Comparison of ENCODE assay signal across 18 cellular contexts in the genomic region with DNA sequence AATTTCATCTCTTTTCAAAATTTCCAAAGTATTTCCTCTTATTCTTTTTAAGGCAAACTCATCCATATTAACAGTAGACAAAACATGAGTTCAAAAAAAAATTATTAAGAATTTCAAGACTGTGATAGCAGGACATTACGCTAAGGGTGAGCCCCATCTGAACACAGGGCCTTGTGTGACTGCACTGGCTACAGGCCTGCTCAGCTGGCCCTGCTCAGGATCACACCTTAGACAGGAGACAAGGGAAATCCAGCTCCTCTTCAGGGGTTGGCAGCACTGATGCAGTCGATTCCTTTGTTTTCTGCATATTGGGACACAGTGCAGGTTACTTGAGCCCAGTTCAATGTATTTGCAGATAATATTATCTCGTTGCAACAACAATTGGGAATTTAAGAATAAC.
DNase-seq lines count a peak whose midpoint lies in the region; ATAC-seq, FAIRE-seq and TF ChIP-seq lines count a peak whose summit lies in the region.
"Had no signal": no experiment of that assay in that cellular context is flagged by ENCODE, and none has a peak within 500 bp of the region (broad histone marks: within the 10 kb centered on the region; RNA-seq: fewer than 3 reads in every experiment).

No MANE protein-coding gene starts in this region.

- no peaks in the 10 kb centered on the region for H3K27me3 ChIP-seq in endothelial cell of umbilical vein (ENCODE audit: control insufficient read depth in 2 of 2, insufficient read depth in 2 of 2, low read length in 2 of 2)
- H3K27me3 ChIP-seq: BLaER1 had no signal

- H4K20me1 ChIP-seq in endothelial cell of umbilical vein (replicated peaks; ENCODE audit: control insufficient read depth, extremely low read depth, insufficient read depth, low read length) = no peaks in the 10 kb centered on the region
- H4K20me1 ChIP-seq: BLaER1 had no signal

- no TSS peak for BruUV-seq in endothelial cell of umbilical vein (replicated peaks; lab: Mats Ljungman, UMichigan)

- dilution Hi-C loops in endothelial cell of umbilical vein (cut with MboI; ENCODE audit: extremely low pct_ligation_motif_present, low sequenced_read_pairs) = no loop called here

- H3K4me2 ChIP-seq in endothelial cell of umbilical vein (ENCODE audit: insufficient read depth, low read length) = no peak overlapping the region
- H3K4me2 ChIP-seq: BLaER1 had no signal

- FAIRE-seq in endothelial cell of umbilical vein (lab: Jason Lieb, UNC) = no peak
- FAIRE-seq: H1, HepG2, HTR-8/SVneo had no signal

- ATAC-seq in Right ventricle myocardium inferior = peak; percentile 36
- ATAC-seq in HG03135 (IDR thresholded peaks at IDR 0.05; ENCODE audit: unreplicated experiment) = no peak
- ATAC-seq: HepG2 had no signal

- H3K9me3 ChIP-seq in endothelial cell of umbilical vein (replicated peaks; ENCODE audit: control insufficient read depth, insufficient read depth, low read length) = no peaks in the 10 kb centered on the region
- H3K9me3 ChIP-seq: BLaER1 had no signal

- POLR2A ChIA-PET in endothelial cell of umbilical vein (lab: Charles Lee) = interaction anchor here (0.5 kb wide), 1 partner anchor 159 kb away, joined by 4 read pairs; no protein-coding TSS in a partner anchor

- peaks cover 15% of the 10 kb centered on the region for H3K4me1 ChIP-seq in endothelial cell of umbilical vein (ENCODE audit: control insufficient read depth, extremely low read depth, insufficient read depth, low read length)
- H3K4me1 ChIP-seq: BLaER1 had no signal

- no peak overlapping the region for H3K9ac ChIP-seq in endothelial cell of umbilical vein (replicated peaks; ENCODE audit: extremely low read depth, insufficient read depth, low read length)
- H3K9ac ChIP-seq: BLaER1 had no signal

- TF ChIP-seq CTCF in endothelial cell of umbilical vein (IDR thresholded peaks at IDR 0.05; ENCODE audit: extremely low read depth in 1 of 2, insufficient read depth in 1 of 2, low read depth in 1 of 2, low read length in 2 of 2) = no peak

- no peaks in the 10 kb centered on the region for H3K9me1 ChIP-seq in endothelial cell of umbilical vein (replicated peaks; ENCODE audit: control insufficient read depth, extremely low read depth, insufficient read depth, low read length)

- H3K4me3 ChIP-seq in endothelial cell of umbilical vein (replicated peaks in 1 of 3; ENCODE audit: insufficient read depth in 1 of 3, low read depth in 1 of 3, low read length in 3 of 3) = no peak overlapping the region
- H3K4me3 ChIP-seq: BLaER1 had no signal

- H3K36me3 ChIP-seq in endothelial cell of umbilical vein (ENCODE audit: control insufficient read depth in 2 of 2, extremely low read depth in 1 of 2, insufficient read depth in 2 of 2, low read length in 2 of 2) = no peaks in the 10 kb centered on the region
- H3K36me3 ChIP-seq: BLaER1 had no signal

- CTCF ChIA-PET in endothelial cell of umbilical vein (lab: Charles Lee) = no interaction called here

- H3K27ac ChIP-seq in endothelial cell of umbilical vein (ENCODE audit: insufficient read depth, low read depth, low read length) = no peak overlapping the region
- H3K27ac ChIP-seq: BLaER1 had no signal

- no peak for TF ChIP-seq POLR2A in endothelial cell of umbilical vein (IDR thresholded peaks at IDR 0.05; ENCODE audit: low read depth, low read length)

- DNase-seq in Right ventricle myocardium inferior (ENCODE audit: missing footprints) (no peak), cardiac septum (ENCODE audit: low spot score) (no peak), endothelial cell of umbilical vein (ENCODE audit: low read depth, low spot score) (peak; percentile 0), medulla oblongata (ENCODE audit: extremely low spot score) (peak; percentile 1), NCI-H2171 (lab: John Stamatoyannopoulos, UW) (no peak), anterior cingulate cortex (lab: John Stamatoyannopoulos, UW) (no peak)
- DNase-seq: 8988T; AML-193; CD8-positive, alpha-beta memory T cell; DMS53; GF-D8; HCEC 1CT; HFFc6 had no signal

- no peaks in the 10 kb centered on the region for H3K79me2 ChIP-seq in endothelial cell of umbilical vein (ENCODE audit: control insufficient read depth, insufficient read depth, low read length)

- H2AFZ ChIP-seq in endothelial cell of umbilical vein (ENCODE audit: low read depth, low read length) = no peak overlapping the region

- intact Hi-C loops in Right ventricle myocardium inferior (cut with DNase I) (loop anchor here (10.0 kb wide), 1 partner anchor 450 kb away; a partner anchor contains a TSS), cardiac septum (cut with DNase I) (loop anchor here (5.0 kb wide), 1 partner anchor 447 kb away; a partner anchor contains a TSS), endothelial cell of umbilical vein (cut with micrococcal nuclease) (no loop called here)

TF ChIP-seq in endothelial cell of umbilical vein, 7 proteins besides CTCF, POLR2A, EP300 and RAD21:
- TF ChIP-seq FOS (IDR thresholded peaks at IDR 0.05; ENCODE audit: borderline replicate concordance, insufficient read depth, low read length) = no peak
- no peak for TF ChIP-seq EZH2 (IDR thresholded peaks at IDR 0.05; ENCODE audit: borderline replicate concordance, low read depth, low read length, severe bottlenecking)

Comparison
In these comparisons a context has a peak if more than half of its experiments do, and no peak if none do; other contexts are left out.
1. DNase-seq: peak in endothelial cell of umbilical vein (single experiment) and medulla oblongata (single experiment); none in Right ventricle myocardium inferior (single experiment), cardiac septum (single experiment), NCI-H2171 (single experiment) and anterior cingulate cortex (0 of 58).